8 cellular contexts compared by ENCODE assay signal in genomic region chr7:149090397-149091195, GRCh38. TPM values are rescaled to one million over a fixed set of nuclear protein-coding genes. Genes with fewer than 3 reads are reported as not detected.
DNase-seq lines count a peak whose midpoint lies in the region; ATAC-seq lines count a peak whose summit lies in the region.

Gene ZNF786 (minus strand): TSS chr7:149090718. CDS start chr7:149090640, 78 bp downstream.

- peak within 1 kb of the TSS; percentile 78 for H3K4me3 ChIP-seq in endocrine pancreas (ENCODE audit: control insufficient read depth, insufficient read depth, low read length)

- no peaks in the 10 kb centered on the region for H3K36me3 ChIP-seq in endocrine pancreas (ENCODE audit: control insufficient read depth, insufficient read depth, low read length)

- in situ Hi-C loops in Caki2 (cut with HindIII; ENCODE audit: low pct_unique_long_range_greater_than_20kb, low sequenced_read_pairs) = no loop called here

- H3K27me3 ChIP-seq in endocrine pancreas (ENCODE audit: control insufficient read depth, insufficient read depth, low read length) = no peaks in the 10 kb centered on the region

- H3K4me1 ChIP-seq in endocrine pancreas (ENCODE audit: control insufficient read depth, insufficient read depth, low read length) = no peaks in the 10 kb centered on the region

- H3K9me3 ChIP-seq in endocrine pancreas (ENCODE audit: control insufficient read depth, low read length) = no peaks in the 10 kb centered on the region

- ATAC-seq in GM21360 (IDR thresholded peaks at IDR 0.05; ENCODE audit: unreplicated experiment) = peak; percentile 81

- H3K9ac ChIP-seq in endocrine pancreas (ENCODE audit: control insufficient read depth, insufficient read depth, low read length) = peak within 1 kb of the TSS; percentile 94

- peak; percentile 92 for DNase-seq in Caki2 (ENCODE audit: low read depth)
- peak; percentile 97 for DNase-seq in HT-29 (ENCODE audit: low spot score)
- peak; percentile 65 to 78 for DNase-seq in NOMO-1 (lab: John Stamatoyannopoulos, UW; ENCODE audit: unreplicated experiment in 2 of 2)
- DNase-seq in activated CD8-positive, alpha-beta memory T cell treated with anti-CD3 and anti-CD28 coated beads for 48 hours (ENCODE audit: low read depth in 2 of 3, low spot score in 2 of 3) = peak; percentile 84 to 93 (median 87)
- DNase-seq in midbrain (lab: John Stamatoyannopoulos, UW) = peak; percentile 92
- DNase-seq in stimulated activated CD8-positive, alpha-beta memory T cell treated with anti-CD3 and anti-CD28 coated beads, Interleukin-15, amount 100 ng/mL, for 48 hours (ENCODE audit: low read depth in 2 of 2) = peak; percentile 93 to 94

RNA-seq across cellular contexts. Expression of gene ZNF786, which starts in this region (rescaled TPM):
- total RNA-seq in Caki2 (2014; rRNA removed; shearing (Covaris generic); ENCODE audit: low replicate concordance) = 5.9 and 11.6 TPM in 2 replicates
- 9.3 and 10.4 TPM in 2 replicates for total RNA-seq in HT-29 (2014; rRNA removed; shearing (Covaris generic))

Comparison
In these comparisons a context has a peak if more than half of its experiments do, and no peak if none do; other contexts are left out.
1. Peak in every context shown above with its lines: DNase-seq, ATAC-seq and H3K4me3 ChIP-seq.